ENCODE assay signal across 8 cellular contexts in the genomic region with DNA sequence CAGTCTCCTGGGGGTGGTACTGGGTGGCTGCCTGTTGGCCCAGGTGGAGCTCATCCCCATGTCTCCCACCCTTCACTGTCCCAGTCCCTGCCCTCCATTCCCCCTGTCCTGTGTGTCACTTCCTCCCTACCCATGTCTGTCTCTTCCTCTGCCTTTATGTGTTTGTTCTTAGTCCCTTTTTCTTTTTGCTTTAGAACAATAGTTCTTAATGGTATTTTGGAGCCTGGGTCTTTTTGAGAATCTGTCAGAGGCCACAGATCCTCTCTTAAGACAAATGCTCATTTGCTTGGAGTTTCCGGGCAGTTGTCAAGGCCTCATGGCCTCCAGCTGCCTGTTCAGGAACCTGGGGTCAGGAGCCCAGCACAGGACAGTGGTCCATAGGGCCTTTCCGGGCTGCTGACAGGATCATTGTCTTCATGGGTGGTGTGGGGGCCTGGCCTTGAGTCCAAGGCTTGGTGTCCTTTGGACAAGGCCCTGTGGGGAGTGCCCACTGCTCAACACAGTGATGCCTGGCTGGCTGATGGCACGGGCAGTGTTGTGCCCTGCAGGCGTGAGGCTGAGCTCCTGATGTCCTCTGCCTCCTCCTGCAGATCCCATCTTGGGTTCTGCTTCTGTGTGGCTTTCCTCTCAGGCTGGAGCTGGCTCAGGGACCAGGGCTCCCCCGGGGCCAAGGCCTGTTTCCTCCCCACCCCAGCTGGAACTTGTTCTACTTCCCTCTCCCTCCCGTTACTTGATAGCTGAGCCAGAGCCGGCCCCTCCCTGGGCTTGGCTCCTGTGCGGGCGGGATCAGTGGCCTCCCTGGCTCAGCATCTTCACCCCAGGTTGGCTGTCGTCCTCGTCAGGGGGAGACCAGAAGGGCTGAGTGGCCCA. TPM values are rescaled to one million over a fixed set of nuclear protein-coding genes. Genes with fewer than 3 reads are reported as not detected.
DNase-seq lines count a peak whose midpoint lies in the region; ATAC-seq and TF ChIP-seq lines count a peak whose summit lies in the region.

No MANE protein-coding gene starts in this region.

- H3K9me3 ChIP-seq in adrenal gland (replicated peaks in 1 of 3) (no peaks in the 10 kb centered on the region), testis (no peaks in the 10 kb centered on the region)

- H3K4me3 Mint-ChIP-seq in T-helper 1 cell treated with Interleukin-12 subunit alpha and Interleukin-12 subunit beta and Interleukin-4 antibody, amounts not matched to agents 30 μg/mL and 1 μg/mL, for 36 hours: peak overlapping the region; percentile 83

- intact Hi-C loops in adrenal gland (cut with DNase I) (loop anchor here in 1 of 2 donors (5.0 kb wide), 1 partner anchor 140 kb away; no protein-coding TSS in a partner anchor), testis (cut with DNase I; ENCODE audit: low total_unique reads) (no loop called here)

- 11 to 23% (median 13%) methylated on average over 5 to 11 of the region's 11 CpGs for WGBS in adrenal gland, 4 donors
- WGBS in testis, 2 donors: 19 to 36% methylated on average over 9 to 11 of the region's 11 CpGs

- H3K4me3 ChIP-seq in adrenal gland: peak overlapping the region in 1 of 4 donors; percentile 6
- H3K4me3 ChIP-seq in testis: no peak overlapping the region

- DNase-seq in T-helper 1 cell (no peak), adrenal gland (peak in 6 of 7 donors; percentile 56 to 81 (median 62)), testis (peak; percentile 71), NCI-H345 treated with DMSO at 0.1 percent for 48 hours (lab: John Stamatoyannopoulos, UW; ENCODE audit: unreplicated experiment) (no peak), mesenteric fat pad (ENCODE audit: low spot score) (no peak)

- no peak for TF ChIP-seq CTCF in adrenal gland (IDR thresholded peaks at IDR 0.05)
- TF ChIP-seq CTCF in testis (IDR thresholded peaks at IDR 0.05): no peak

- H3K4me1 Mint-ChIP-seq in T-helper 1 cell treated with Interleukin-12 subunit alpha and Interleukin-12 subunit beta and Interleukin-4 antibody, amounts not matched to agents 30 μg/mL and 1 μg/mL, for 36 hours (ENCODE audit: low read depth): peaks cover 72% of the 10 kb centered on the region

- H3K27me3 ChIP-seq in adrenal gland (no peaks in the 10 kb centered on the region), layer of hippocampus (ENCODE audit: control insufficient read depth, insufficient read depth, low read length) (no peaks in the 10 kb centered on the region), testis (no peaks in the 10 kb centered on the region)

- H3K36me3 ChIP-seq in adrenal gland (replicated peaks in 1 of 2) (peaks cover 0 to 19% of the 10 kb centered on the region in 2 donors), testis (ENCODE audit: low read depth, missing control alignments) (no peaks in the 10 kb centered on the region)

- peaks cover 47% of the 10 kb centered on the region for H3K36me3 Mint-ChIP-seq in T-helper 1 cell treated with Interleukin-12 subunit alpha and Interleukin-12 subunit beta and Interleukin-4 antibody, amounts not matched to agents 30 μg/mL and 1 μg/mL, for 36 hours (ENCODE audit: low read depth)

- H3K27me3 Mint-ChIP-seq in T-helper 1 cell treated with Interleukin-12 subunit alpha and Interleukin-12 subunit beta and Interleukin-4 antibody, amounts not matched to agents 30 μg/mL and 1 μg/mL, for 36 hours (ENCODE audit: low read depth): no peaks in the 10 kb centered on the region

- peak overlapping the region; percentile 4 to 94 (median 60) for H3K27ac ChIP-seq in adrenal gland
- H3K27ac ChIP-seq in layer of hippocampus (ENCODE audit: low read depth, low read length): peak overlapping the region; percentile 73
- H3K27ac ChIP-seq in testis: peak overlapping the region; percentile 61 to 95

- ATAC-seq in GM18502 (IDR thresholded peaks at IDR 0.05; ENCODE audit: poor library complexity, unreplicated experiment): no peak

- no peaks in the 10 kb centered on the region for H3K9me3 Mint-ChIP-seq in T-helper 1 cell treated with Interleukin-12 subunit alpha and Interleukin-12 subunit beta and Interleukin-4 antibody, amounts not matched to agents 30 μg/mL and 1 μg/mL, for 36 hours

- peak overlapping the region; percentile 96 for H3K27ac Mint-ChIP-seq in T-helper 1 cell treated with Interleukin-12 subunit alpha and Interleukin-12 subunit beta and Interleukin-4 antibody, amounts not matched to agents 30 μg/mL and 1 μg/mL, for 36 hours

- no peak for TF ChIP-seq POLR2A in adrenal gland (IDR thresholded peaks at IDR 0.05)
- TF ChIP-seq POLR2A in testis (IDR thresholded peaks at IDR 0.05): no peak

- peaks cover 57 to 83% of the 10 kb centered on the region in 2 donors for H3K4me1 ChIP-seq in adrenal gland (replicated peaks in 1 of 2)
- H3K4me1 ChIP-seq in testis: peaks cover 54% of the 10 kb centered on the region

RNA-seq across cellular contexts. Expression of gene EGLN2, which starts 3.5 kb away (rescaled TPM):
- 100 to 1,000 TPM in 5 of 8 donors, 10 to 100 TPM in 3; 79.2 to 116 (median 104) TPM for total RNA-seq in adrenal gland
- 100 to 1,000 TPM in 1 of 3 donors, 10 to 100 TPM in 2; 53.1 to 122 (median 98.7) TPM for polyA plus RNA-seq in adrenal gland
- total RNA-seq in testis: 100 to 1,000 TPM; 245 to 260 TPM
- 489 TPM for polyA plus RNA-seq in testis (ENCODE audit: insufficient read depth, low read depth, low replicate concordance)
- total RNA-seq in mesenteric fat pad: 113 TPM

RNA-seq across cellular contexts. Expression of gene RAB4B, which starts 24.5 kb away (rescaled TPM):
- 100 to 1,000 TPM in 1 of 8 donors, 10 to 100 TPM in 7; 41.4 to 105 (median 68.2) TPM for total RNA-seq in adrenal gland
- polyA plus RNA-seq in adrenal gland: 100 to 1,000 TPM in 1 of 3 donors, 10 to 100 TPM in 2; 25.8 to 135 (median 97.5) TPM
- 10 to 100 TPM; 44.7 to 49.3 TPM for total RNA-seq in testis
- 46.7 TPM for polyA plus RNA-seq in testis (ENCODE audit: insufficient read depth, low read depth, low replicate concordance)
- 26.9 TPM for total RNA-seq in mesenteric fat pad

RNA-seq across cellular contexts. Expression of gene MIA, which starts 27.2 kb away (rescaled TPM):
- total RNA-seq in adrenal gland: 1 to 10 TPM in 2 of 8 donors, under 1 TPM in 1, not detected in 5; 0.74 to 9.2 (median 1.0) TPM
- polyA plus RNA-seq in adrenal gland: 1 to 10 TPM in 2 of 3 donors, not detected in 1; 8.3 to 8.7 TPM
- 1 to 10 TPM; 2.4 to 2.8 TPM for total RNA-seq in testis
- polyA plus RNA-seq in testis (ENCODE audit: insufficient read depth, low read depth, low replicate concordance): 2.9 TPM
- not detected for total RNA-seq in mesenteric fat pad

RNA-seq across cellular contexts. Expression of gene CYP2A6, which starts 47.7 kb away (rescaled TPM):
- total RNA-seq in adrenal gland: 1 to 10 TPM in 3 of 8 donors, under 1 TPM in 4, not detected in 1; 0.18 to 2.1 (median 0.84) TPM
- polyA plus RNA-seq in adrenal gland: 1 to 10 TPM in 1 of 3 donors, under 1 TPM in 2; 0.51 to 1.7 (median 0.57) TPM
- not detected for total RNA-seq in testis
- polyA plus RNA-seq in testis (ENCODE audit: insufficient read depth, low read depth, low replicate concordance): not detected
- total RNA-seq in mesenteric fat pad: 0.48 TPM

RNA-seq across cellular contexts. Expression of gene SNRPA, which starts 51.5 kb away (rescaled TPM):
- total RNA-seq in adrenal gland (10 to 100 TPM; 18.5 to 91.3 (median 57.3) TPM), testis (10 to 100 TPM; 89.8 to 91.5 TPM), mesenteric fat pad (41.3 TPM)
- polyA plus RNA-seq in adrenal gland (100 to 1,000 TPM in 2 of 3 donors, 10 to 100 TPM in 1; 92.1 to 176 (median 164) TPM), testis (ENCODE audit: insufficient read depth, low read depth, low replicate concordance) (67.8 TPM)

Comparison
In these comparisons a context has a peak if more than half of its experiments do, and no peak if none do; other contexts are left out.
1. DNase-seq: peak in adrenal gland (6 of 7) and testis (single experiment); none in T-helper 1 cell (0 of 5), NCI-H345 treated with DMSO at 0.1 percent for 48 hours (single experiment) and mesenteric fat pad (single experiment).
2. Peak in every context shown above with its lines, with median percentiles within 50 percentile points of each other: H3K27ac ChIP-seq.